In the genomic region with DNA sequence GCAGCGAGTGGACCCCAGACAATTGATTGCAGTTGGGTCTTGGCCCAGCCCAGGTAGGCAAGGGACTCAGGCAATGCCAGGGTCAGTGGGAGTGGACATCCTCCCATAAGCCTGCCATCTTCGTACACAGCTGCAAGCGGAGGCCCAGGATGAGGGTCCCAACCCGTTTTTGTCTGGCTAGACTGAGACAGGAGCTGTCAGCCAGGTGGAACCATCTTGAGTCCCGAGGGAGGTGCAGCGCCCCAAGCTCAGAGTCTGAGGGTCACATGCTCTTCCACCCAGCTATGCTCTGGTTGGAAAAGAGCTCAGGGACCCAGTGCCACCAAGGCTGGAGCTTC, we compare ENCODE assay signal across 1 cellular context.
TF ChIP-seq lines count a peak whose summit lies in the region.

No MANE protein-coding gene starts in this region.

TF ChIP-seq in SK-N-SH, 30 proteins besides CTCF, POLR2A, EP300 and RAD21 (continued from another document):
- TF ChIP-seq, protein P1, sequence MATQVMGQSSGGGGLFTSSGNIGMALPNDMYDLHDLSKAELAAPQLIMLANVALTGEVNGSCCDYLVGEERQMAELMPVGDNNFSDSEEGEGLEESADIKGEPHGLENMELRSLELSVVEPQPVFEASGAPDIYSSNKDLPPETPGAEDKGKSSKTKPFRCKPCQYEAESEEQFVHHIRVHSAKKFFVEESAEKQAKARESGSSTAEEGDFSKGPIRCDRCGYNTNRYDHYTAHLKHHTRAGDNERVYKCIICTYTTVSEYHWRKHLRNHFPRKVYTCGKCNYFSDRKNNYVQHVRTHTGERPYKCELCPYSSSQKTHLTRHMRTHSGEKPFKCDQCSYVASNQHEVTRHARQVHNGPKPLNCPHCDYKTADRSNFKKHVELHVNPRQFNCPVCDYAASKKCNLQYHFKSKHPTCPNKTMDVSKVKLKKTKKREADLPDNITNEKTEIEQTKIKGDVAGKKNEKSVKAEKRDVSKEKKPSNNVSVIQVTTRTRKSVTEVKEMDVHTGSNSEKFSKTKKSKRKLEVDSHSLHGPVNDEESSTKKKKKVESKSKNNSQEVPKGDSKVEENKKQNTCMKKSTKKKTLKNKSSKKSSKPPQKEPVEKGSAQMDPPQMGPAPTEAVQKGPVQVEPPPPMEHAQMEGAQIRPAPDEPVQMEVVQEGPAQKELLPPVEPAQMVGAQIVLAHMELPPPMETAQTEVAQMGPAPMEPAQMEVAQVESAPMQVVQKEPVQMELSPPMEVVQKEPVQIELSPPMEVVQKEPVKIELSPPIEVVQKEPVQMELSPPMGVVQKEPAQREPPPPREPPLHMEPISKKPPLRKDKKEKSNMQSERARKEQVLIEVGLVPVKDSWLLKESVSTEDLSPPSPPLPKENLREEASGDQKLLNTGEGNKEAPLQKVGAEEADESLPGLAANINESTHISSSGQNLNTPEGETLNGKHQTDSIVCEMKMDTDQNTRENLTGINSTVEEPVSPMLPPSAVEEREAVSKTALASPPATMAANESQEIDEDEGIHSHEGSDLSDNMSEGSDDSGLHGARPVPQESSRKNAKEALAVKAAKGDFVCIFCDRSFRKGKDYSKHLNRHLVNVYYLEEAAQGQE (IDR thresholded peaks at IDR 0.05; ENCODE audit: low read depth, low read length): no peak
- TF ChIP-seq GABPA (IDR thresholded peaks at IDR 0.05; ENCODE audit: low read depth): no peak
- no peak for TF ChIP-seq YY1 (IDR thresholded peaks at IDR 0.05; ENCODE audit: low read depth)
- TF ChIP-seq TAF1 (IDR thresholded peaks at IDR 0.05; ENCODE audit: borderline replicate concordance, low read depth, low read length): no peak
- no peak for TF ChIP-seq JUND (IDR thresholded peaks at IDR 0.05)
- TF ChIP-seq NFIC (IDR thresholded peaks at IDR 0.05; ENCODE audit: borderline replicate concordance): no peak
- TF ChIP-seq, protein P2, sequence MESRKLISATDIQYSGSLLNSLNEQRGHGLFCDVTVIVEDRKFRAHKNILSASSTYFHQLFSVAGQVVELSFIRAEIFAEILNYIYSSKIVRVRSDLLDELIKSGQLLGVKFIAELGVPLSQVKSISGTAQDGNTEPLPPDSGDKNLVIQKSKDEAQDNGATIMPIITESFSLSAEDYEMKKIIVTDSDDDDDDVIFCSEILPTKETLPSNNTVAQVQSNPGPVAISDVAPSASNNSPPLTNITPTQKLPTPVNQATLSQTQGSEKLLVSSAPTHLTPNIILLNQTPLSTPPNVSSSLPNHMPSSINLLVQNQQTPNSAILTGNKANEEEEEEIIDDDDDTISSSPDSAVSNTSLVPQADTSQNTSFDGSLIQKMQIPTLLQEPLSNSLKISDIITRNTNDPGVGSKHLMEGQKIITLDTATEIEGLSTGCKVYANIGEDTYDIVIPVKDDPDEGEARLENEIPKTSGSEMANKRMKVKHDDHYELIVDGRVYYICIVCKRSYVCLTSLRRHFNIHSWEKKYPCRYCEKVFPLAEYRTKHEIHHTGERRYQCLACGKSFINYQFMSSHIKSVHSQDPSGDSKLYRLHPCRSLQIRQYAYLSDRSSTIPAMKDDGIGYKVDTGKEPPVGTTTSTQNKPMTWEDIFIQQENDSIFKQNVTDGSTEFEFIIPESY (IDR thresholded peaks at IDR 0.05; ENCODE audit: borderline replicate concordance, low read depth): no peak
- no peak for TF ChIP-seq NRF1 (IDR thresholded peaks at IDR 0.05; ENCODE audit: low read depth, low read length)
